24 cellular contexts compared by ENCODE assay signal in genomic region chr21:39406065-39406464, GRCh38. TPM values are rescaled to one million over a fixed set of nuclear protein-coding genes. Genes with fewer than 3 reads are reported as not detected.
A peak's percentile ranks its signal among the peaks of the same experiment; 100 is the strongest.
DNase-seq lines count a peak whose midpoint lies in the region; ATAC-seq, FAIRE-seq and TF ChIP-seq lines count a peak whose summit lies in the region.
"Had no signal": no experiment of that assay in that cellular context is flagged by ENCODE, and none has a peak within 500 bp of the region (broad histone marks: within the 10 kb centered on the region; RNA-seq: fewer than 3 reads in every experiment).

No MANE protein-coding gene starts in this region.

- TF ChIP-seq CTCF in K562 (IDR thresholded peaks at IDR 0.05 in 2 of 3, conservative IDR thresholded peaks at IDR 0.05 in 1 of 3; ENCODE audit: insufficient read depth in 2 of 3, low read depth in 1 of 3, low read length in 3 of 3) (no peak), testis (IDR thresholded peaks at IDR 0.05) (no peak)

- no TSS peak for BruUV-seq in K562 (replicated peaks; lab: Mats Ljungman, UMichigan)

- H3K27ac Mint-ChIP-seq in activated naive CD4-positive, alpha-beta T cell treated with anti-CD3 and anti-CD28 coated beads for 36 hours: no peak overlapping the region
- no peak overlapping the region for H3K27ac Mint-ChIP-seq in activated naive CD4-positive, alpha-beta T cell treated with anti-CD3 and anti-CD28 coated beads, Interleukin-2, amount 10 ng/mL, durations not matched to agents 7 days and 5 days
- H3K27ac Mint-ChIP-seq: CD14-positive monocyte; CD4-positive, alpha-beta T cell; HFFc6 had no signal

- H3K9me3 ChIP-seq in K562 (replicated peaks; ENCODE audit: control insufficient read depth, insufficient read depth, low read depth, low read length) (no peaks in the 10 kb centered on the region), testis (no peaks in the 10 kb centered on the region)
- H3K9me3 ChIP-seq: BE2C, HAP-1 had no signal

- no peaks in the 10 kb centered on the region for H3K79me2 ChIP-seq in K562 (ENCODE audit: control insufficient read depth, insufficient read depth, low read length)

- no peaks in the 10 kb centered on the region for H4K20me1 ChIP-seq in K562 (replicated peaks; ENCODE audit: control insufficient read depth, insufficient read depth, low read length)
- H4K20me1 ChIP-seq: BLaER1 treated with 17β-estradiol and CSF1 and Interleukin-3, amounts not matched to agents 10 nM and 100 nM had no signal

- peaks cover 5% of the 10 kb centered on the region for H3K9me3 Mint-ChIP-seq in activated naive CD4-positive, alpha-beta T cell treated with anti-CD3 and anti-CD28 coated beads for 36 hours
- peaks cover 7% of the 10 kb centered on the region for H3K9me3 Mint-ChIP-seq in activated naive CD4-positive, alpha-beta T cell treated with anti-CD3 and anti-CD28 coated beads, Interleukin-2, amount 10 ng/mL, durations not matched to agents 7 days and 5 days
- H3K9me3 Mint-ChIP-seq: CD4-positive, alpha-beta T cell had no signal

- FAIRE-seq in K562 (lab: Jason Lieb, UNC): no peak
- FAIRE-seq: A549, D721Med, GM12892, H54 had no signal

- peak; percentile 14 for DNase-seq in activated naive CD4-positive, alpha-beta T cell treated with anti-CD3 and anti-CD28 coated beads for 36 hours
- no peak for DNase-seq in activated naive CD4-positive, alpha-beta T cell treated with anti-CD3 and anti-CD28 coated beads, Interleukin-2, amount 10 ng/mL, durations not matched to agents 7 days and 5 days
- DNase-seq in HT1080 (ENCODE audit: low read depth): peak; percentile 76
- no peak for DNase-seq in K562 (ENCODE audit: extremely low read depth in 1 of 4, low spot score in 3 of 4)
- no peak for DNase-seq in testis
- DNase-seq: 8988T; ACHN; AML-193; BE2C; CD4-positive, alpha-beta T cell; CD8-positive, alpha-beta memory T cell; DMS 273 treated with DMSO at 0.1 percent for 48 hours; DMS53; DMS79 treated with DMSO at 0.1 percent for 48 hours; GF-D8; GOT3; HFFc6 had no signal

- H3K4me2 ChIP-seq in K562 (ENCODE audit: insufficient read depth, low read length): no peak overlapping the region
- H3K4me2 ChIP-seq: A549; BLaER1 treated with 17β-estradiol and CSF1 and Interleukin-3, amounts not matched to agents 10 nM and 100 nM had no signal

- no peak overlapping the region for H3K9ac ChIP-seq in K562 (ENCODE audit: insufficient read depth in 1 of 2, low read depth in 2 of 2, low read length in 2 of 2)
- H3K9ac ChIP-seq: BLaER1 treated with 17β-estradiol and CSF1 and Interleukin-3, amounts not matched to agents 10 nM and 100 nM had no signal

- H2AFZ ChIP-seq in K562 (ENCODE audit: low read depth, low read length): no peak overlapping the region

- H3K4me1 ChIP-seq in K562 (replicated peaks in 1 of 2; ENCODE audit: control insufficient read depth in 2 of 2, insufficient read depth in 2 of 2, low read length in 2 of 2) (peaks cover 0 to 2% of the 10 kb centered on the region in 2 experiments; a peak in 2 of 5 replicates), testis (no peaks in the 10 kb centered on the region)
- H3K4me1 ChIP-seq: A549; BE2C; BLaER1 treated with 17β-estradiol and CSF1 and Interleukin-3, amounts not matched to agents 10 nM and 100 nM; HAP-1 had no signal

- ATAC-seq in K562: no peak
- ATAC-seq: A549 had no signal

- H3K36me3 ChIP-seq in K562 (ENCODE audit: control insufficient read depth, insufficient read depth, low read length): peaks cover 6% of the 10 kb centered on the region; the same call in 1 of the 3 replicates
- no peaks in the 10 kb centered on the region for H3K36me3 ChIP-seq in testis (ENCODE audit: low read depth, missing control alignments)

- TF ChIP-seq RAD21 in K562 (CRISPR knock-in tag; conservative IDR thresholded peaks at IDR 0.05 in 1 of 2, IDR thresholded peaks at IDR 0.05 in 1 of 2): no peak

- CTCF ChIA-PET in activated naive CD4-positive, alpha-beta T cell treated with anti-CD3 and anti-CD28 coated beads for 36 hours (lab: Charles Lee): no interaction called here
- CTCF ChIA-PET in activated naive CD4-positive, alpha-beta T cell treated with anti-CD3 and anti-CD28 coated beads, Interleukin-2, amount 10 ng/mL, durations not matched to agents 7 days and 5 days (lab: Charles Lee): interaction anchor here (1.1 kb wide), 1 partner anchor 35 kb away, joined by 3 read pairs; no protein-coding TSS in a partner anchor
- CTCF ChIA-PET in K562 (lab: Yijun Ruan, JAX; ENCODE audit: low intra/inter-chr PET ratio): no interaction called here

- H3K27me3 Mint-ChIP-seq in activated naive CD4-positive, alpha-beta T cell treated with anti-CD3 and anti-CD28 coated beads for 36 hours (ENCODE audit: low read depth): no peaks in the 10 kb centered on the region
- no peaks in the 10 kb centered on the region for H3K27me3 Mint-ChIP-seq in activated naive CD4-positive, alpha-beta T cell treated with anti-CD3 and anti-CD28 coated beads, Interleukin-2, amount 10 ng/mL, durations not matched to agents 7 days and 5 days
- H3K27me3 Mint-ChIP-seq: CD4-positive, alpha-beta T cell; CD8-positive, alpha-beta memory T cell had no signal

- intact Hi-C loops in activated naive CD4-positive, alpha-beta T cell treated with anti-CD3 and anti-CD28 coated beads for 36 hours (cut with micrococcal nuclease): no loop called here
- intact Hi-C loops in K562 (cut with micrococcal nuclease) (no loop called here), testis (cut with DNase I; ENCODE audit: low total_unique reads) (no loop called here)

- 50% methylated on average over 2 of the region's 2 CpGs for WGBS in K562 (ENCODE audit: insufficient coverage, low coverage, missing lambda C conversion rate)
- WGBS in testis, 2 donors: 90 to 97% methylated on average over 2 of the region's 2 CpGs

- TF ChIP-seq EP300 in K562 (IDR thresholded peaks at IDR 0.05; ENCODE audit: low read length): no peak

- H3K9me1 ChIP-seq in K562 (ENCODE audit: control insufficient read depth, insufficient read depth, low read length): no peaks in the 10 kb centered on the region

- in situ Hi-C loops in K562 (cut with MboI): no loop called here

- TF ChIP-seq POLR2A in K562 (conservative IDR thresholded peaks at IDR 0.05): no peak
- TF ChIP-seq POLR2A in testis (IDR thresholded peaks at IDR 0.05): no peak

- H3K27ac ChIP-seq in K562 (ENCODE audit: extremely low read depth, low read depth, low read length) (no peak overlapping the region), testis (no peak overlapping the region)
- H3K27ac ChIP-seq: A549; BLaER1 treated with 17β-estradiol and CSF1 and Interleukin-3, amounts not matched to agents 10 nM and 100 nM had no signal

- H3K4me1 Mint-ChIP-seq in activated naive CD4-positive, alpha-beta T cell treated with anti-CD3 and anti-CD28 coated beads for 36 hours (ENCODE audit: low read depth): no peaks in the 10 kb centered on the region
- H3K4me1 Mint-ChIP-seq in activated naive CD4-positive, alpha-beta T cell treated with anti-CD3 and anti-CD28 coated beads, Interleukin-2, amount 10 ng/mL, durations not matched to agents 7 days and 5 days: no peaks in the 10 kb centered on the region
- H3K4me1 Mint-ChIP-seq: CD14-positive monocyte; CD8-positive, alpha-beta memory T cell had no signal

- H3K36me3 Mint-ChIP-seq in activated naive CD4-positive, alpha-beta T cell treated with anti-CD3 and anti-CD28 coated beads for 36 hours (ENCODE audit: low read depth): peaks cover 15% of the 10 kb centered on the region
- peaks cover 10% of the 10 kb centered on the region for H3K36me3 Mint-ChIP-seq in activated naive CD4-positive, alpha-beta T cell treated with anti-CD3 and anti-CD28 coated beads, Interleukin-2, amount 10 ng/mL, durations not matched to agents 7 days and 5 days

- H3K4me3 Mint-ChIP-seq in activated naive CD4-positive, alpha-beta T cell treated with anti-CD3 and anti-CD28 coated beads for 36 hours: no peak overlapping the region
- H3K4me3 Mint-ChIP-seq in activated naive CD4-positive, alpha-beta T cell treated with anti-CD3 and anti-CD28 coated beads, Interleukin-2, amount 10 ng/mL, durations not matched to agents 7 days and 5 days: no peak overlapping the region
- H3K4me3 Mint-ChIP-seq: CD14-positive monocyte; CD4-positive, alpha-beta T cell; CD8-positive, alpha-beta memory T cell; HFFc6 had no signal

- POLR2A ChIA-PET in K562 (lab: Yijun Ruan, JAX): no interaction called here

- H3K27me3 ChIP-seq in K562 (ENCODE audit: control insufficient read depth in 2 of 2, insufficient read depth in 2 of 2, low read length in 2 of 2) (no peaks in the 10 kb centered on the region), testis (no peaks in the 10 kb centered on the region)
- H3K27me3 ChIP-seq: BE2C; BLaER1 treated with 17β-estradiol and CSF1 and Interleukin-3, amounts not matched to agents 10 nM and 100 nM had no signal

- H3K4me3 ChIP-seq in K562: no peak overlapping the region
- no peak overlapping the region for H3K4me3 ChIP-seq in testis
- H3K4me3 ChIP-seq: A549; BLaER1 treated with 17β-estradiol and CSF1 and Interleukin-3, amounts not matched to agents 10 nM and 100 nM; HAP-1 had no signal

RNA-seq across cellular contexts. Expression of gene LCA5L, which starts 39.5 kb away (rescaled TPM):
- under 1 TPM in 1 of 2 experiments, not detected in 1; 0.26 TPM for total RNA-seq in activated naive CD4-positive, alpha-beta T cell treated with anti-CD3 and anti-CD28 coated beads for 36 hours
- total RNA-seq in HT1080 (2014; rRNA removed; shearing (Covaris generic)): 0.03 and 0.20 TPM in 2 replicates
- polyA plus RNA-seq in HT1080 (2015; cell fraction: cytosol; rRNA removed): 0.38 and 0.79 TPM in 2 replicates
- 0.14 and 0.90 TPM in 2 replicates for polyA plus RNA-seq in HT1080 (2015; cell fraction: nucleus; rRNA removed)
- total RNA-seq in K562 (2011; cell fraction: chromatin; rRNA removed; ENCODE audit: low replicate concordance): 2.8 and 6.5 TPM in 2 replicates
- 1.8 and 2.1 TPM in 2 replicates for total RNA-seq in K562 (2011; cell fraction: nucleolus; rRNA removed)
- total RNA-seq in K562 (2011; cell fraction: nucleoplasm; rRNA removed): 4.2 and 10.1 TPM in 2 replicates
- total RNA-seq in K562 (2014; rRNA removed): 1.8 and 3.1 TPM in 2 replicates
- 3.0 and 3.7 TPM in 2 replicates for total RNA-seq in K562 (2014; rRNA removed; fragmentation: Illumina TruSeq; extraction: Trizol)
- total RNA-seq in K562 (2015; rRNA removed; fragmentation: Illumina TruSeq; extraction: Trizol): 3.8 and 3.9 TPM in 2 replicates
- total RNA-seq in K562 (2021): 2.7 and 2.9 TPM in 2 replicates
- 2.9 and 3.9 TPM in 2 replicates for polyA plus RNA-seq in K562 (2011; rRNA removed)
- 0.69 and 0.96 TPM in 2 replicates for polyA plus RNA-seq in K562 (2011; cell fraction: cytosol; rRNA removed)
- polyA plus RNA-seq in K562 (2011; cell fraction: nucleus; rRNA removed): 2.0 and 2.4 TPM in 2 replicates
- polyA plus RNA-seq in K562 (2012): 3.5 and 4.7 TPM in 2 replicates
- 3.7 and 4.9 TPM in 2 replicates for polyA plus RNA-seq in K562 (2014; fragmentation: Illumina TruSeq; extraction: Trizol)
- polyA plus RNA-seq in K562 (2014; fragmentation: Nextera tagmentation; extraction: Ambion mirVana): 1 to 10 TPM; 4.2 to 4.9 TPM
- polyA plus RNA-seq in K562 (2014; rRNA removed): 3.0 and 3.4 TPM in 2 replicates
- 1.8 TPM in 2 replicates for polyA minus RNA-seq in K562 (2011; rRNA and poly(A)+ RNA removed)
- polyA minus RNA-seq in K562 (2011; cell fraction: cytosol; rRNA and poly(A)+ RNA removed): 1.5 and 1.7 TPM in 2 replicates
- polyA minus RNA-seq in K562 (2011; cell fraction: nucleus; rRNA and poly(A)+ RNA removed): 1.2 and 2.2 TPM in 2 replicates
- total RNA-seq in testis: 100 to 1,000 TPM in 1 of 2 donors, 10 to 100 TPM in 1; 61.9 to 103 TPM
- polyA plus RNA-seq in testis (ENCODE audit: insufficient read depth, low read depth, low replicate concordance): 88.0 TPM
- polyA plus RNA-seq: CD14-positive monocyte had no signal

RNA-seq across cellular contexts. Expression of gene SH3BGR, which starts 45.7 kb away (rescaled TPM):
- 1 to 10 TPM; 3.2 to 4.0 TPM for total RNA-seq in activated naive CD4-positive, alpha-beta T cell treated with anti-CD3 and anti-CD28 coated beads for 36 hours
- total RNA-seq in HT1080 (2014; rRNA removed; shearing (Covaris generic)): 0.31 and 0.43 TPM in 2 replicates
- polyA plus RNA-seq in HT1080 (2015; cell fraction: cytosol; rRNA removed): 3.2 TPM in 2 replicates
- polyA plus RNA-seq in HT1080 (2015; cell fraction: nucleus; rRNA removed): 2.1 and 3.2 TPM in 2 replicates
- 0.60 and 2.4 TPM in 2 replicates for total RNA-seq in K562 (2011; cell fraction: chromatin; rRNA removed; ENCODE audit: low replicate concordance)
- total RNA-seq in K562 (2011; cell fraction: nucleolus; rRNA removed): 1.3 and 1.8 TPM in 2 replicates
- total RNA-seq in K562 (2011; cell fraction: nucleoplasm; rRNA removed): 1.8 and 2.6 TPM in 2 replicates
- 27.7 and 42.9 TPM in 2 replicates for total RNA-seq in K562 (2014; rRNA removed)
- total RNA-seq in K562 (2014; rRNA removed; fragmentation: Illumina TruSeq; extraction: Trizol): 17.4 and 22.2 TPM in 2 replicates
- total RNA-seq in K562 (2015; rRNA removed; fragmentation: Illumina TruSeq; extraction: Trizol): 21.7 and 23.1 TPM in 2 replicates
- 14.8 and 17.5 TPM in 2 replicates for total RNA-seq in K562 (2021)
- polyA plus RNA-seq in K562 (2011; rRNA removed): 3.1 and 6.6 TPM in 2 replicates
- 1.1 and 1.4 TPM in 2 replicates for polyA plus RNA-seq in K562 (2011; cell fraction: cytosol; rRNA removed)
- 0.38 TPM in 1 of 2 replicates, not detected in the other for polyA plus RNA-seq in K562 (2011; cell fraction: nucleus; rRNA removed)
- polyA plus RNA-seq in K562 (2012): 27.6 and 178 TPM in 2 replicates
- 19.7 and 29.2 TPM in 2 replicates for polyA plus RNA-seq in K562 (2014; fragmentation: Illumina TruSeq; extraction: Trizol)
- polyA plus RNA-seq in K562 (2014; fragmentation: Nextera tagmentation; extraction: Ambion mirVana): 10 to 100 TPM; 26.4 to 28.2 TPM
- 25.6 and 76.6 TPM in 2 replicates for polyA plus RNA-seq in K562 (2014; rRNA removed)
- polyA minus RNA-seq in K562 (2011; rRNA and poly(A)+ RNA removed): 0.48 TPM in 1 of 2 replicates, not detected in the other
- polyA minus RNA-seq in K562 (2011; cell fraction: cytosol; rRNA and poly(A)+ RNA removed): 2.5 TPM in 1 of 2 replicates, not detected in the other
- 1.1 TPM in 1 of 2 replicates, not detected in the other for polyA minus RNA-seq in K562 (2011; cell fraction: nucleus; rRNA and poly(A)+ RNA removed)
- 10 to 100 TPM in 1 of 2 donors, 1 to 10 TPM in 1; 5.0 to 16.7 TPM for total RNA-seq in testis
- polyA plus RNA-seq in testis (ENCODE audit: insufficient read depth, low read depth, low replicate concordance): 27.3 TPM

RNA-seq across cellular contexts. Expression of gene HMGN1, which starts 57.2 kb away (rescaled TPM):
- 100 to 1,000 TPM; 527 to 529 TPM for total RNA-seq in activated naive CD4-positive, alpha-beta T cell treated with anti-CD3 and anti-CD28 coated beads for 36 hours
- 152 and 165 TPM in 2 replicates for total RNA-seq in HT1080 (2014; rRNA removed; shearing (Covaris generic))
- 173 and 194 TPM in 2 replicates for polyA plus RNA-seq in HT1080 (2015; cell fraction: cytosol; rRNA removed)
- 133 and 151 TPM in 2 replicates for polyA plus RNA-seq in HT1080 (2015; cell fraction: nucleus; rRNA removed)
- total RNA-seq in K562 (2011; cell fraction: chromatin; rRNA removed; ENCODE audit: low replicate concordance): 108 and 251 TPM in 2 replicates
- total RNA-seq in K562 (2011; cell fraction: nucleolus; rRNA removed): 84.9 and 94.7 TPM in 2 replicates
- total RNA-seq in K562 (2011; cell fraction: nucleoplasm; rRNA removed): 175 and 253 TPM in 2 replicates
- total RNA-seq in K562 (2014; rRNA removed): 440 and 497 TPM in 2 replicates
- 567 and 664 TPM in 2 replicates for total RNA-seq in K562 (2014; rRNA removed; fragmentation: Illumina TruSeq; extraction: Trizol)
- 577 and 626 TPM in 2 replicates for total RNA-seq in K562 (2015; rRNA removed; fragmentation: Illumina TruSeq; extraction: Trizol)
- 524 and 567 TPM in 2 replicates for total RNA-seq in K562 (2021)
- 329 and 455 TPM in 2 replicates for polyA plus RNA-seq in K562 (2011; rRNA removed)
- 77.8 and 235 TPM in 2 replicates for polyA plus RNA-seq in K562 (2011; cell fraction: cytosol; rRNA removed)
- polyA plus RNA-seq in K562 (2011; cell fraction: nucleus; rRNA removed): 298 and 403 TPM in 2 replicates
- 541 and 564 TPM in 2 replicates for polyA plus RNA-seq in K562 (2012)
- polyA plus RNA-seq in K562 (2014; fragmentation: Illumina TruSeq; extraction: Trizol): 478 and 498 TPM in 2 replicates
- polyA plus RNA-seq in K562 (2014; fragmentation: Nextera tagmentation; extraction: Ambion mirVana): 100 to 1,000 TPM; 124 to 158 TPM
- polyA plus RNA-seq in K562 (2014; rRNA removed): 539 and 577 TPM in 2 replicates
- polyA minus RNA-seq in K562 (2011; rRNA and poly(A)+ RNA removed): 224 and 259 TPM in 2 replicates
- polyA minus RNA-seq in K562 (2011; cell fraction: cytosol; rRNA and poly(A)+ RNA removed): 123 and 142 TPM in 2 replicates
- 91.1 and 169 TPM in 2 replicates for polyA minus RNA-seq in K562 (2011; cell fraction: nucleus; rRNA and poly(A)+ RNA removed)
- total RNA-seq in testis: 100 to 1,000 TPM; 162 to 177 TPM
- polyA plus RNA-seq in testis (ENCODE audit: insufficient read depth, low read depth, low replicate concordance): 203 TPM

Comparison
In these comparisons a context has a peak if more than half of its experiments do, and no peak if none do; other contexts are left out.
1. DNase-seq: peak in activated naive CD4-positive, alpha-beta T cell treated with anti-CD3 and anti-CD28 coated beads for 36 hours (single experiment) and HT1080 (single experiment); none in activated naive CD4-positive, alpha-beta T cell treated with anti-CD3 and anti-CD28 coated beads, Interleukin-2, amount 10 ng/mL, durations not matched to agents 7 days and 5 days (single experiment), K562 (0 of 4) and testis (single experiment).
2. RNA of gene LCA5L, which starts 39.5 kb away (total RNA-seq): 61.9 to 103 TPM in testis; 1.8 to 10.1 TPM in K562, 0.26 TPM in activated naive CD4-positive, alpha-beta T cell treated with anti-CD3 and anti-CD28 coated beads for 36 hours and 0.03 to 0.20 TPM in HT1080; every median in the first group is over 4 times any median in the second.